Comparison of ENCODE assay signal across 25 cellular contexts in the genomic region with DNA sequence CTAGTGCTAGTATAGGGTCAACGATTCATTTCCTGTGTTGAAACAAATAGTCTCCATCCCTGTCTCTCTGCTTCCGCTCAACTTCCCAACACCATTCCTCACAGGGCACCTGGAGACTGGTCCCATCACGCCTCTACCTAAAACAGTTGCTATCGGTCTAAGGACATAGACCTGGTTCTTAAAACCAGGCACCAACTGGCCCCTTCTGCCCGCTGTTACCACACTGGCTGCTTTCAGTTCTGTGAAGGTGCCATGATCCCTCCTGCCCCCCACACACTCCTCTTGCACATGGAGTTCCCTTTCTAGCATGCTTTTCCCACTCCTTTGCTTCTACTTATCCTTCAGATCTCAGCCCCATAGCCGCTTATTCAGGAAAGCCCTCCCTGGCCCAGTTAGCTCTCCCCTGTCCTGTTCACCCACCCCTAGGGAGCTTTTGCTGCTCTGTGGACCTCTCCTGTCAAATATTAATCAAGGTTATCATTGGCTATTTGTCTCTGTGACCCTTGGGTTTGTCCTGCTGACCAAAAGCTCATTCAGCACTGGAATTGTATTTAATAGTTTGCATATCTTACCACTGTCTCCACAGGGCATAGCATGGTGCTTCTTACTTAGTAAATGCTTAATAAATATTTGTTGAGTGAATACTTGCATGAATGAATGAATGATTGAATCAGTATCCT. TPM values are rescaled to one million over a fixed set of nuclear protein-coding genes. Genes with fewer than 3 reads are reported as not detected.
"Had no signal": no experiment of that assay in that cellular context is flagged by ENCODE, and none has a peak within 500 bp of the region (broad histone marks: within the 10 kb centered on the region; RNA-seq: fewer than 3 reads in every experiment).

No MANE protein-coding gene starts in this region.

- H3K27ac Mint-ChIP-seq: activated CD8-positive, alpha-beta T cell treated with anti-CD3 and anti-CD28 coated beads, Interleukin-2, amount 10 ng/mL, durations not matched to agents 7 days and 5 days; activated naive CD8-positive, alpha-beta T cell treated with anti-CD3 and anti-CD28 coated beads, Interleukin-2, amount 10 ng/mL, durations not matched to agents 7 days and 5 days; T-helper 1 cell treated with Interleukin-12 subunit alpha and Interleukin-12 subunit beta and Interleukin-4 antibody, amounts not matched to agents 30 μg/mL and 1 μg/mL, for 36 hours; WTC11 had no signal

- H3K4me3 Mint-ChIP-seq: activated CD8-positive, alpha-beta T cell treated with anti-CD3 and anti-CD28 coated beads, Interleukin-2, amount 10 ng/mL, durations not matched to agents 7 days and 5 days; activated naive CD8-positive, alpha-beta T cell treated with anti-CD3 and anti-CD28 coated beads, Interleukin-2, amount 10 ng/mL, durations not matched to agents 7 days and 5 days; T-helper 1 cell treated with Interleukin-12 subunit alpha and Interleukin-12 subunit beta and Interleukin-4 antibody, amounts not matched to agents 30 μg/mL and 1 μg/mL, for 36 hours; WTC11 had no signal

- H3K9me3 ChIP-seq: adrenal gland had no signal

- ATAC-seq: activated CD8-positive, alpha-beta T cell treated with anti-CD3 and anti-CD28 coated beads, Interleukin-2, amount 10 ng/mL, durations not matched to agents 7 days and 5 days; Right ventricle myocardium inferior; WTC11 had no signal

- H2AFZ ChIP-seq: PC-9 had no signal

- DNase-seq: activated CD4-positive, alpha-beta T cell treated with anti-CD3 and anti-CD28 coated beads for 48 hours; activated CD4-positive, alpha-beta T cell treated with anti-CD3 and anti-CD28 coated beads, Interleukin-2, amount 50 U/mL, for 4 hours; activated CD4-positive, CD25-positive, alpha-beta regulatory T cell treated with anti-CD3 and anti-CD28 coated beads, Interleukin-2, amount 50 U/mL, for 72 hours; activated CD8-positive, alpha-beta memory T cell treated with anti-CD3 and anti-CD28 coated beads, Interleukin-2, amount 50 U/mL, for 48 hours; activated CD8-positive, alpha-beta T cell treated with anti-CD3 and anti-CD28 coated beads, Interleukin-2, amount 10 ng/mL, durations not matched to agents 7 days and 5 days; activated naive CD4-positive, alpha-beta T cell treated with anti-CD3 and anti-CD28 coated beads, Interleukin-2, amount 50 U/mL, for 16 hours; activated naive CD8-positive, alpha-beta T cell treated with anti-CD3 and anti-CD28 coated beads, Interleukin-2, amount 10 ng/mL, durations not matched to agents 7 days and 5 days; activated T-cell treated with anti-CD3 and anti-CD28 coated beads, Interleukin-2, amount 50 U/mL, for 1 hour; adrenal gland; anterior cingulate cortex; caudate nucleus; MM.1S; NCI-H1105; NCI-H1436; NCI-H2029 treated with DMSO at 0.1 percent for 48 hours; NCI-H345; NCI-H510A; NCI-H526 treated with DMSO at 0.1 percent for 48 hours; NCI-H82; NK-92 treated with Interleukin-12 subunit alpha and Interleukin-12 subunit beta, amount 100 ng/mL, for 24 hours; PC-9 had no signal

- H3K4me3 ChIP-seq: adrenal gland, PC-9 had no signal

- H3K36me3 ChIP-seq: adrenal gland had no signal

- H3K27ac ChIP-seq: adrenal gland, PC-9 had no signal

- H3K9me3 Mint-ChIP-seq: activated naive CD8-positive, alpha-beta T cell treated with anti-CD3 and anti-CD28 coated beads, Interleukin-2, amount 10 ng/mL, durations not matched to agents 7 days and 5 days; T-helper 1 cell treated with Interleukin-12 subunit alpha and Interleukin-12 subunit beta and Interleukin-4 antibody, amounts not matched to agents 30 μg/mL and 1 μg/mL, for 36 hours had no signal

- H3K4me1 ChIP-seq: adrenal gland had no signal

- H3K36me3 Mint-ChIP-seq: activated naive CD8-positive, alpha-beta T cell treated with anti-CD3 and anti-CD28 coated beads, Interleukin-2, amount 10 ng/mL, durations not matched to agents 7 days and 5 days had no signal

- H3K4me1 Mint-ChIP-seq: activated naive CD8-positive, alpha-beta T cell treated with anti-CD3 and anti-CD28 coated beads, Interleukin-2, amount 10 ng/mL, durations not matched to agents 7 days and 5 days; WTC11 had no signal

RNA-seq across cellular contexts. Expression of a gene that starts 11.9 kb away (rescaled TPM):
- total RNA-seq: activated CD8-positive, alpha-beta T cell treated with anti-CD3 and anti-CD28 coated beads, Interleukin-2, amount 10 ng/mL, durations not matched to agents 7 days and 5 days; activated naive CD8-positive, alpha-beta T cell treated with anti-CD3 and anti-CD28 coated beads, Interleukin-2, amount 10 ng/mL, durations not matched to agents 7 days and 5 days; adrenal gland; cerebellum; PC-9; Right ventricle myocardium inferior; WTC11 had no signal
- polyA plus RNA-seq: adrenal gland had no signal

RNA-seq across cellular contexts. Expression of a gene that starts 29.0 kb away (rescaled TPM):
- total RNA-seq: activated CD8-positive, alpha-beta T cell treated with anti-CD3 and anti-CD28 coated beads, Interleukin-2, amount 10 ng/mL, durations not matched to agents 7 days and 5 days; activated naive CD8-positive, alpha-beta T cell treated with anti-CD3 and anti-CD28 coated beads, Interleukin-2, amount 10 ng/mL, durations not matched to agents 7 days and 5 days; adrenal gland; cerebellum; PC-9; Right ventricle myocardium inferior; WTC11 had no signal
- polyA plus RNA-seq: adrenal gland had no signal

RNA-seq across cellular contexts. Expression of a gene that starts 37.9 kb away (rescaled TPM):
- total RNA-seq: activated CD8-positive, alpha-beta T cell treated with anti-CD3 and anti-CD28 coated beads, Interleukin-2, amount 10 ng/mL, durations not matched to agents 7 days and 5 days; activated naive CD8-positive, alpha-beta T cell treated with anti-CD3 and anti-CD28 coated beads, Interleukin-2, amount 10 ng/mL, durations not matched to agents 7 days and 5 days; adrenal gland; cerebellum; PC-9; Right ventricle myocardium inferior; WTC11 had no signal
- polyA plus RNA-seq: adrenal gland had no signal

RNA-seq across cellular contexts. Expression of a gene that starts 40.2 kb away (rescaled TPM):
- total RNA-seq: activated CD8-positive, alpha-beta T cell treated with anti-CD3 and anti-CD28 coated beads, Interleukin-2, amount 10 ng/mL, durations not matched to agents 7 days and 5 days; activated naive CD8-positive, alpha-beta T cell treated with anti-CD3 and anti-CD28 coated beads, Interleukin-2, amount 10 ng/mL, durations not matched to agents 7 days and 5 days; adrenal gland; cerebellum; PC-9; Right ventricle myocardium inferior; WTC11 had no signal
- polyA plus RNA-seq: adrenal gland had no signal

RNA-seq across cellular contexts. Expression of a gene that starts 47.8 kb away (rescaled TPM):
- total RNA-seq: activated CD8-positive, alpha-beta T cell treated with anti-CD3 and anti-CD28 coated beads, Interleukin-2, amount 10 ng/mL, durations not matched to agents 7 days and 5 days; activated naive CD8-positive, alpha-beta T cell treated with anti-CD3 and anti-CD28 coated beads, Interleukin-2, amount 10 ng/mL, durations not matched to agents 7 days and 5 days; adrenal gland; cerebellum; PC-9; Right ventricle myocardium inferior; WTC11 had no signal
- polyA plus RNA-seq: adrenal gland had no signal
